ENCODE assay signal across 8 cellular contexts in genomic region chr7:94509264-94509878, GRCh38. TPM values are rescaled to one million over a fixed set of nuclear protein-coding genes. Genes with fewer than 3 reads are reported as not detected.
DNase-seq lines count a peak whose midpoint lies in the region; ATAC-seq and TF ChIP-seq lines count a peak whose summit lies in the region.

TSS of gene CASD1 (plus strand) at chr7:94509809. CDS start at chr7:94510085, 276 bp downstream.

- H3K27ac Mint-ChIP-seq in activated naive CD4-positive, alpha-beta T cell treated with anti-CD3 and anti-CD28 coated beads, Interleukin-2, amount 50 U/mL, for 72 hours = peak within 1 kb of the TSS; percentile 93 to 97
- H3K27ac Mint-ChIP-seq in progenitor cell of endocrine pancreas = peak within 1 kb of the TSS; percentile 95

- H3K27me3 ChIP-seq in heart right ventricle = no peaks in the 10 kb centered on the region

- H3K4me1 Mint-ChIP-seq in progenitor cell of endocrine pancreas (ENCODE audit: low read depth) = peaks cover 38% of the 10 kb centered on the region

- H3K27me3 Mint-ChIP-seq in progenitor cell of endocrine pancreas = no peaks in the 10 kb centered on the region

- H3K9me3 ChIP-seq in heart right ventricle = no peaks in the 10 kb centered on the region

- H3K27ac ChIP-seq in heart right ventricle = peak within 1 kb of the TSS; percentile 92 to 98 (median 95)

- peaks cover 0 to 3% of the 10 kb centered on the region in 2 donors for H3K9me3 Mint-ChIP-seq in activated naive CD4-positive, alpha-beta T cell treated with anti-CD3 and anti-CD28 coated beads, Interleukin-2, amount 50 U/mL, for 72 hours
- no peaks in the 10 kb centered on the region for H3K9me3 Mint-ChIP-seq in progenitor cell of endocrine pancreas (ENCODE audit: low read depth)

- H3K36me3 Mint-ChIP-seq in activated naive CD4-positive, alpha-beta T cell treated with anti-CD3 and anti-CD28 coated beads, Interleukin-2, amount 50 U/mL, for 72 hours = no peaks in the 10 kb centered on the region
- H3K36me3 Mint-ChIP-seq in progenitor cell of endocrine pancreas (ENCODE audit: insufficient read depth) = no peaks in the 10 kb centered on the region

- peak; percentile 19 for DNase-seq in DMS114 treated with DMSO at 0.1 percent for 48 hours (lab: John Stamatoyannopoulos, UW; ENCODE audit: unreplicated experiment)
- DNase-seq in GM20000 (ENCODE audit: low spot score) = peak; percentile 89
- peak; percentile 59 for DNase-seq in HT-29 (ENCODE audit: low spot score)
- peak; percentile 60 for DNase-seq in SK-N-DZ (ENCODE audit: low spot score)
- peak; percentile 58 to 63 for DNase-seq in activated naive CD4-positive, alpha-beta T cell treated with anti-CD3 and anti-CD28 coated beads, Interleukin-2, amount 50 U/mL, for 72 hours (ENCODE audit: low spot score in 2 of 2)
- DNase-seq in heart right ventricle = peak; percentile 61 to 73
- no peak for DNase-seq in progenitor cell of endocrine pancreas (ENCODE audit: low spot score, unreplicated experiment)
- DNase-seq in ureter (ENCODE audit: low spot score) = peak; percentile 64

- no peaks in the 10 kb centered on the region for H3K36me3 ChIP-seq in heart right ventricle

- WGBS in heart right ventricle, 2 donors = 5 to 6% methylated on average over 32 to 38 of the region's 38 CpGs

- H3K4me3 ChIP-seq in heart right ventricle = peak within 1 kb of the TSS; percentile 73 to 96 (median 90)

- intact Hi-C loops in heart right ventricle (cut with DNase I) = loop anchor here in 3 of 10 donors (5.0 to 10.0 kb wide), 3 partner anchors 55 to 145 kb away; partner anchors contain the start of gene SGCE (in 1 of the 3)

- peak within 1 kb of the TSS; percentile 79 for H3K4me3 Mint-ChIP-seq in progenitor cell of endocrine pancreas (ENCODE audit: low read depth)

- TF ChIP-seq CTCF in GM20000 (IDR thresholded peaks at IDR 0.05; ENCODE audit: extremely low read depth, missing control alignments) = no peak
- no peak for TF ChIP-seq CTCF in heart right ventricle (IDR thresholded peaks at IDR 0.05)
- TF ChIP-seq CTCF in progenitor cell of endocrine pancreas (IDR thresholded peaks at IDR 0.05; ENCODE audit: unreplicated experiment) = no peak

- H3K4me1 ChIP-seq in heart right ventricle = peaks cover 0 to 36% (median 29%) of the 10 kb centered on the region in 9 donors

- peak; percentile 56 to 67 for ATAC-seq in activated naive CD4-positive, alpha-beta T cell treated with anti-CD3 and anti-CD28 coated beads, Interleukin-2, amount 50 U/mL, for 72 hours
- peak; percentile 70 to 88 (median 80) for ATAC-seq in heart right ventricle

RNA-seq across cellular contexts. Expression of gene CASD1, which starts in this region (rescaled TPM):
- total RNA-seq in HT-29 (2014; rRNA removed; shearing (Covaris generic)) = 4.8 and 5.8 TPM in 2 replicates
- polyA plus RNA-seq in SK-N-DZ (2014; cell fraction: cytosol; rRNA removed) = 34.4 and 36.0 TPM in 2 replicates
- 80.4 and 100 TPM in 2 replicates for polyA plus RNA-seq in SK-N-DZ (2014; cell fraction: nucleus; rRNA removed)
- 10 to 100 TPM; 14.6 to 16.7 TPM for total RNA-seq in activated naive CD4-positive, alpha-beta T cell treated with anti-CD3 and anti-CD28 coated beads, Interleukin-2, amount 50 U/mL, for 72 hours
- total RNA-seq in heart right ventricle (10 to 100 TPM; 15.3 to 26.9 (median 20.6) TPM), progenitor cell of endocrine pancreas (46.5 and 51.7 TPM in 2 replicates), ureter (27.3 TPM)
- 10 to 100 TPM in 1 of 2 donors, 1 to 10 TPM in 1; 8.6 to 13.0 TPM for polyA plus RNA-seq in heart right ventricle
